ENCODE assay signal across 28 cellular contexts in the genomic region with DNA sequence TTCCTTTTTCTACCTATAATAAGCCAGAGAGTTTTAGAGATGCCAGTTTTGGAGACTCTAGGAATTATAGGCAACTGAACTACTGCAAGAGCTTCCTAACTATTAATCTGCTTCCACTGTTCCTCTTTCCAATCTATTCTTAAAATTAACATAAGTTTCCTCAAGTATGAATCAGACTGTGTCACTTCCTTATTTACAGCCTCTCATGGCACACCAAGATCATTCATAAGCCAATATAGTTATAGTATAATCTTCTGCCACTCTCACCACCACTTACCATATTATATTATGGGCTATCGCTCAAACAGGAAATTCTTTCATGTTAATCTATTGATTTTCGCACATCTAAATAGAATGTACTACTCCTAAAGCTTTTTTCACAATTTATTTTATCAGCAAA.
DNase-seq lines count a peak whose midpoint lies in the region; ATAC-seq, FAIRE-seq and TF ChIP-seq lines count a peak whose summit lies in the region.
"Had no signal": no experiment of that assay in that cellular context is flagged by ENCODE, and none has a peak within 500 bp of the region (broad histone marks: within the 10 kb centered on the region; RNA-seq: fewer than 3 reads in every experiment).

No MANE protein-coding gene starts in this region.

- H3K27me3 Mint-ChIP-seq in T-cell: no peaks in the 10 kb centered on the region
- H3K27me3 Mint-ChIP-seq: CD4-positive, alpha-beta T cell had no signal

- H3K4me3 Mint-ChIP-seq in T-cell: no peak overlapping the region
- H3K4me3 Mint-ChIP-seq: CD4-positive, alpha-beta T cell; HFFc6 had no signal

- no peak overlapping the region for H3K27ac Mint-ChIP-seq in T-cell
- H3K27ac Mint-ChIP-seq: CD4-positive, alpha-beta T cell; HFFc6 had no signal

- H3K27me3 ChIP-seq in bronchial epithelial cell (ENCODE audit: control insufficient read depth, insufficient read depth, low read length): no peaks in the 10 kb centered on the region
- H3K27me3 ChIP-seq: BLaER1 treated with 17β-estradiol and CSF1 and Interleukin-3, amounts not matched to agents 10 nM and 100 nM had no signal

- no peaks in the 10 kb centered on the region for H3K4me1 Mint-ChIP-seq in T-cell

- H3K4me3 ChIP-seq in bronchial epithelial cell (ENCODE audit: low read depth, low read length): no peak overlapping the region
- H3K4me3 ChIP-seq: A549; BLaER1 treated with 17β-estradiol and CSF1 and Interleukin-3, amounts not matched to agents 10 nM and 100 nM; HAP-1 had no signal

- H3K36me3 Mint-ChIP-seq in T-cell: no peaks in the 10 kb centered on the region

- TF ChIP-seq CTCF in bronchial epithelial cell (IDR thresholded peaks at IDR 0.05; ENCODE audit: insufficient read depth, low read length, severe bottlenecking): no peak

- FAIRE-seq in bronchial epithelial cell (lab: Jason Lieb, UNC): no peak
- FAIRE-seq: A549, GM18507 had no signal

- no peaks in the 10 kb centered on the region for H3K36me3 ChIP-seq in bronchial epithelial cell (ENCODE audit: control insufficient read depth, insufficient read depth, low read length)
- H3K36me3 ChIP-seq: BLaER1 treated with 17β-estradiol and CSF1 and Interleukin-3, amounts not matched to agents 10 nM and 100 nM; HAP-1 had no signal

- CTCF ChIA-PET in T-cell (lab: Charles Lee): no interaction called here

- no peak for ATAC-seq in GM19463 (IDR thresholded peaks at IDR 0.05; ENCODE audit: unreplicated experiment)
- no peak for ATAC-seq in T-cell (replicated peaks in 1 of 4)
- ATAC-seq: A549, Panc1 had no signal

- POLR2A ChIA-PET in T-cell (lab: Charles Lee): no interaction called here

- DNase-seq in MV-4-11 (lab: John Stamatoyannopoulos, UW) (peak; percentile 56), RKO (ENCODE audit: low spot score) (peak; percentile 3), bronchial epithelial cell (ENCODE audit: low read depth) (peak; percentile 8), kidney glomerular epithelial cell (lab: John Stamatoyannopoulos, UW) (no peak), T-cell (no peak), NCI-H1694 treated with DMSO at 0.1 percent for 48 hours (lab: John Stamatoyannopoulos, UW) (no peak)
- DNase-seq: AML-193; CD4-positive, alpha-beta T cell; COR-L47; DMS53; GOT3; HFFc6; IMR-90; KG1; MM.1S; NCI-H1105; NCI-H1436 treated with DMSO at 0.1 percent for 48 hours; NCI-H1930; NCI-H2107; NCI-H524 treated with DMSO at 0.1 percent for 48 hours; NCI-H774; SHP77 treated with DMSO at 0.1 percent for 48 hours had no signal

- H3K9me3 Mint-ChIP-seq in T-cell: peaks cover 2 to 9% (median 3%) of the 10 kb centered on the region in 3 donors

Comparison
In these comparisons a context has a peak if more than half of its experiments do, and no peak if none do; other contexts are left out.
1. DNase-seq: peak in MV-4-11 (single experiment), RKO (single experiment) and bronchial epithelial cell (single experiment); none in kidney glomerular epithelial cell (single experiment), T-cell (0 of 34) and NCI-H1694 treated with DMSO at 0.1 percent for 48 hours (single experiment).